7 cellular contexts compared by ENCODE assay signal in genomic region chr17:41422586-41422985, GRCh38. TPM values are rescaled to one million over a fixed set of nuclear protein-coding genes. Genes with fewer than 3 reads are reported as not detected.
"Had no signal": no experiment of that assay in that cellular context is flagged by ENCODE, and none has a peak within 500 bp of the region (broad histone marks: within the 10 kb centered on the region; RNA-seq: fewer than 3 reads in every experiment).

No MANE protein-coding gene starts in this region.

RNA-seq across cellular contexts. Expression of gene KRT37, which starts 1.8 kb away (rescaled TPM):
- total RNA-seq: GM23248, GM23338, H1, H4, H7, H9, HFFc6 had no signal
- polyA plus RNA-seq: GM23248, GM23338, H1 had no signal

RNA-seq across cellular contexts. Expression of gene KRT38, which starts 18.2 kb away (rescaled TPM):
- total RNA-seq: GM23248, GM23338, H1, H4, H7, H9 had no signal
- polyA plus RNA-seq: GM23248, GM23338, H1 had no signal

RNA-seq across cellular contexts. Expression of gene KRT31, which starts 25.2 kb away (rescaled TPM):
- total RNA-seq: GM23248, GM23338, H1, H4, H7, H9 had no signal
- polyA plus RNA-seq: GM23248, GM23338, H1 had no signal

RNA-seq across cellular contexts. Expression of gene KRT34, which starts 40.5 kb away (rescaled TPM):
- total RNA-seq: GM23338, H1, H7, H9 had no signal
- polyA plus RNA-seq: GM23338, H1 had no signal

RNA-seq across cellular contexts. Expression of gene KRT32, which starts 44.6 kb away (rescaled TPM):
- total RNA-seq: GM23248, GM23338, H1, H4, H7, H9 had no signal
- polyA plus RNA-seq: GM23248, GM23338, H1 had no signal
